15 cellular contexts compared by ENCODE assay signal in the genomic region with DNA sequence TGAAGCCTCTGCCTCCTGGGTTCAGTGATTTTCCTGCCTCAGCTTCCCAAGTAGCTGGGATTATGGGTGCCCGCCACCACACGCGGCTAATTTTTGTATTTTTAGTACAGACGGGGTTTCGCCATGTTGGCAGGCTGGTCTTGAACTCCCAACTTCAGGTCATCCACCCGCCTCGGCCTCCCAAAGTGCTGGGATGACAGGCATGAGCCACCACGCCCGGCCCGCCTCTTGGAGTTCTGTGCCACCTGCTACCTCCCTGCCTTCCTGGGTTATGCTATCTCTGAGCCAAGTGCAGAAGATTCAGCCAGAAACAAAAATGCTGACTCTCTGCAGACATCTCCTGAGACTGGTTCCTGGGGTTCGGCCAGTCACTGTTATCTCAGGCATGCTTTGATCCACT. TPM values are rescaled to one million over a fixed set of nuclear protein-coding genes. Genes with fewer than 3 reads are reported as not detected.
DNase-seq lines count a peak whose midpoint lies in the region; ATAC-seq and TF ChIP-seq lines count a peak whose summit lies in the region.
"Had no signal": no experiment of that assay in that cellular context is flagged by ENCODE, and none has a peak within 500 bp of the region (broad histone marks: within the 10 kb centered on the region; RNA-seq: fewer than 3 reads in every experiment).

No MANE protein-coding gene starts in this region.

- H3K4me1 ChIP-seq in mucosa of rectum (ENCODE audit: control insufficient read depth in 2 of 2, insufficient read depth in 2 of 2, low read length in 2 of 2) (peaks cover 4 to 8% of the 10 kb centered on the region in 2 donors), stomach (peaks cover 4 to 36% (median 15%) of the 10 kb centered on the region in 4 donors)

- no peak for TF ChIP-seq POLR2A in stomach (IDR thresholded peaks at IDR 0.05)

- H3K27ac ChIP-seq in cingulate gyrus (ENCODE audit: low read depth, low read length) (peak overlapping the region; percentile 39), mucosa of rectum (ENCODE audit: low read depth in 2 of 2, low read length in 2 of 2) (peak overlapping the region; percentile 23 to 52), stomach (peak overlapping the region in 3 of 5 donors; percentile 16 to 43 (median 18))

- H3K36me3 ChIP-seq in mucosa of rectum (ENCODE audit: control insufficient read depth in 2 of 2, insufficient read depth in 2 of 2, low read length in 2 of 2): no peaks in the 10 kb centered on the region
- no peaks in the 10 kb centered on the region for H3K36me3 ChIP-seq in stomach

- no peak for DNase-seq in CD14-positive monocyte (ENCODE audit: low spot score)
- DNase-seq in stomach: no peak
- no peak for DNase-seq in midbrain (lab: John Stamatoyannopoulos, UW)
- DNase-seq in RPMI8226: no peak
- DNase-seq in osteocyte (ENCODE audit: extremely low spot score, unreplicated experiment): no peak
- DNase-seq: ACHN, NCI-H1092 treated with DMSO at 0.1 percent for 48 hours, NCI-H146, NCI-H2081, SHP77 treated with DMSO at 0.1 percent for 48 hours had no signal

- 81 to 95% (median 91%) methylated on average over 11 of the region's 11 CpGs for WGBS in stomach, 5 donors

- intact Hi-C loops in CD14-positive monocyte (cut with micrococcal nuclease) (loop anchor here in 1 of 2 donors (5.0 kb wide), 1 partner anchor 34 kb away; the partner anchor contains the start of gene MLEC), stomach (cut with DNase I; ENCODE audit: low total_unique reads) (no loop called here)

- H3K36me3 Mint-ChIP-seq in CD14-positive monocyte (peaks cover 0 to 3% of the 10 kb centered on the region in 2 donors), osteocyte (ENCODE audit: unreplicated experiment) (no peaks in the 10 kb centered on the region)

- H3K4me3 ChIP-seq in mucosa of rectum (ENCODE audit: low read length in 2 of 2): no peak overlapping the region
- H3K4me3 ChIP-seq in stomach: no peak overlapping the region
- H3K4me3 ChIP-seq: K562 had no signal

- H3K9me3 Mint-ChIP-seq in CD14-positive monocyte: no peaks in the 10 kb centered on the region
- H3K9me3 Mint-ChIP-seq in osteocyte (ENCODE audit: unreplicated experiment): no peaks in the 10 kb centered on the region

- H3K27me3 ChIP-seq in mucosa of rectum (ENCODE audit: control insufficient read depth in 2 of 2, insufficient read depth in 2 of 2, low read length in 2 of 2) (no peaks in the 10 kb centered on the region), stomach (peaks cover 0 to 22% (median 8%) of the 10 kb centered on the region in 3 donors)

- no peak for ATAC-seq in SK-N-SH treated with all-trans-retinoic acid at 6 μM for 48 hours
- ATAC-seq: K562 had no signal

- no peak for TF ChIP-seq CTCF in CD14-positive monocyte (IDR thresholded peaks at IDR 0.05)
- TF ChIP-seq CTCF in stomach (IDR thresholded peaks at IDR 0.05): no peak
- no peak for TF ChIP-seq CTCF in osteocyte (IDR thresholded peaks at IDR 0.05)

- H3K27me3 Mint-ChIP-seq in CD14-positive monocyte (ENCODE audit: low read depth in 3 of 3): peaks cover 3 to 18% (median 5%) of the 10 kb centered on the region in 3 donors
- H3K27me3 Mint-ChIP-seq in osteocyte (ENCODE audit: unreplicated experiment): peaks cover 38% of the 10 kb centered on the region

- peak overlapping the region; percentile 12 to 82 (median 64) for H3K27ac Mint-ChIP-seq in CD14-positive monocyte
- H3K27ac Mint-ChIP-seq in osteocyte (ENCODE audit: unreplicated experiment): no peak overlapping the region

- no peak overlapping the region for H3K9ac ChIP-seq in mucosa of rectum (ENCODE audit: low read depth in 1 of 2, low read length in 2 of 2)

- H3K9me3 ChIP-seq in mucosa of rectum (ENCODE audit: control insufficient read depth in 2 of 2, low read length in 2 of 2) (no peaks in the 10 kb centered on the region), stomach (no peaks in the 10 kb centered on the region)

- H3K4me1 Mint-ChIP-seq in CD14-positive monocyte (peaks cover 63% of the 10 kb centered on the region), osteocyte (ENCODE audit: unreplicated experiment) (peaks cover 6% of the 10 kb centered on the region)

- H3K4me3 Mint-ChIP-seq in CD14-positive monocyte (no peak overlapping the region), osteocyte (ENCODE audit: unreplicated experiment) (no peak overlapping the region)

- no peak for TF ChIP-seq EP300 in stomach (IDR thresholded peaks at IDR 0.05)

TF ChIP-seq in SK-N-SH treated with all-trans-retinoic acid at 6 μM for 48 hours, 23 proteins besides CTCF, POLR2A, EP300 and RAD21 (continues in another document):
- TF ChIP-seq, protein P1, sequence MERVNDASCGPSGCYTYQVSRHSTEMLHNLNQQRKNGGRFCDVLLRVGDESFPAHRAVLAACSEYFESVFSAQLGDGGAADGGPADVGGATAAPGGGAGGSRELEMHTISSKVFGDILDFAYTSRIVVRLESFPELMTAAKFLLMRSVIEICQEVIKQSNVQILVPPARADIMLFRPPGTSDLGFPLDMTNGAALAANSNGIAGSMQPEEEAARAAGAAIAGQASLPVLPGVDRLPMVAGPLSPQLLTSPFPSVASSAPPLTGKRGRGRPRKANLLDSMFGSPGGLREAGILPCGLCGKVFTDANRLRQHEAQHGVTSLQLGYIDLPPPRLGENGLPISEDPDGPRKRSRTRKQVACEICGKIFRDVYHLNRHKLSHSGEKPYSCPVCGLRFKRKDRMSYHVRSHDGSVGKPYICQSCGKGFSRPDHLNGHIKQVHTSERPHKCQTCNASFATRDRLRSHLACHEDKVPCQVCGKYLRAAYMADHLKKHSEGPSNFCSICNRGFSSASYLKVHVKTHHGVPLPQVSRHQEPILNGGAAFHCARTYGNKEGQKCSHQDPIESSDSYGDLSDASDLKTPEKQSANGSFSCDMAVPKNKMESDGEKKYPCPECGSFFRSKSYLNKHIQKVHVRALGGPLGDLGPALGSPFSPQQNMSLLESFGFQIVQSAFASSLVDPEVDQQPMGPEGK (CRISPR knock-in tag; IDR thresholded peaks at IDR 0.05; ENCODE audit: borderline replicate concordance): no peak
- TF ChIP-seq BACH2 (CRISPR knock-in tag; IDR thresholded peaks at IDR 0.05; ENCODE audit: borderline replicate concordance): no peak
- no peak for TF ChIP-seq CSRNP3 (CRISPR knock-in tag; IDR thresholded peaks at IDR 0.05)
- no peak for TF ChIP-seq ZFP3 (CRISPR knock-in tag; IDR thresholded peaks at IDR 0.05)
- TF ChIP-seq ARNTL (CRISPR knock-in tag; IDR thresholded peaks at IDR 0.05; ENCODE audit: borderline replicate concordance, low read depth): no peak
- no peak for TF ChIP-seq OSR1 (CRISPR knock-in tag; IDR thresholded peaks at IDR 0.05)
- no peak for TF ChIP-seq TSHZ2 (CRISPR knock-in tag; IDR thresholded peaks at IDR 0.05)
- no peak for TF ChIP-seq ZC3H10 (CRISPR knock-in tag; IDR thresholded peaks at IDR 0.05)
- no peak for TF ChIP-seq GLIS3 (CRISPR knock-in tag; IDR thresholded peaks at IDR 0.05)

RNA-seq across cellular contexts. Expression of gene CABP1, which starts 13.2 kb away (rescaled TPM):
- polyA plus RNA-seq in CD14-positive monocyte (under 1 TPM in 1 of 2 donors, not detected in 1; 0.19 TPM), stomach (1 to 10 TPM; 1.5 to 2.4 (median 2.0) TPM)
- total RNA-seq in stomach (1 to 10 TPM in 2 of 5 donors, not detected in 3; 1.1 to 2.0 TPM), osteocyte (not detected in 2 replicates)
- total RNA-seq: K562, NCI-H460 had no signal
- polyA plus RNA-seq: K562 had no signal

RNA-seq across cellular contexts. Expression of gene MLEC, which starts 33.3 kb away (rescaled TPM):
- polyA plus RNA-seq in CD14-positive monocyte (10 to 100 TPM; 65.3 to 79.5 TPM), stomach (10 to 100 TPM; 15.1 to 28.4 (median 17.1) TPM)
- total RNA-seq in stomach (1,000 to 10,000 TPM in 1 of 5 donors, 10 to 100 TPM in 4; 22.2 to 1,695 (median 86.6) TPM), osteocyte (129 TPM in 2 replicates)

RNA-seq across cellular contexts. Expression of gene UNC119B, which starts 56.6 kb away (rescaled TPM):
- polyA plus RNA-seq in CD14-positive monocyte (1 to 10 TPM; 1.1 to 2.1 TPM), stomach (10 to 100 TPM in 2 of 3 donors, 1 to 10 TPM in 1; 9.6 to 14.6 (median 12.5) TPM)
- total RNA-seq in stomach (10 to 100 TPM in 4 of 5 donors, 1 to 10 TPM in 1; 8.2 to 26.8 (median 19.7) TPM), osteocyte (26.8 and 27.9 TPM in 2 replicates)
